In genomic region chr16:87486713-87487112, GRCh38 we compare ENCODE assay signal across 8 cellular contexts. TPM values are rescaled to one million over a fixed set of nuclear protein-coding genes. Genes with fewer than 3 reads are reported as not detected.
DNase-seq lines count a peak whose midpoint lies in the region; ATAC-seq, FAIRE-seq and TF ChIP-seq lines count a peak whose summit lies in the region.
"Not testable (repeated sequence)": the region's sequence is repeated elsewhere in the genome, so short reads cannot be mapped to it uniquely, and the experiment has no call there.

No MANE protein-coding gene starts in this region.

- dilution Hi-C loops in IMR-90 (cut with HindIII; ENCODE audit: low sequenced_read_pairs, unreplicated experiment) = not testable (repeated sequence)

- not testable (repeated sequence) for TF ChIP-seq CTCF in IMR-90 (conservative IDR thresholded peaks at IDR 0.05; ENCODE audit: low read depth, low read length); brain (conservative IDR thresholded peaks at IDR 0.05); fibroblast of villous mesenchyme (IDR thresholded peaks at IDR 0.05; ENCODE audit: insufficient read depth, low read depth, low read length); HepG2 (CRISPR knock-in tag; IDR thresholded peaks at IDR 0.05); neural progenitor cell (IDR thresholded peaks at IDR 0.05)

- peaks cover 14% of the 10 kb centered on the region for H3K9me1 ChIP-seq in IMR-90 (ENCODE audit: insufficient read depth, low read length)

- not testable (repeated sequence) for H4K8ac ChIP-seq in IMR-90 (ENCODE audit: low read depth in 2 of 2, low read length in 2 of 2)

- H3K36me3 ChIP-seq in IMR-90 (ENCODE audit: control insufficient read depth, insufficient read depth, low read length); HepG2 (replicated peaks in 1 of 2; ENCODE audit: control insufficient read depth in 1 of 2, insufficient read depth in 2 of 2, low read length in 2 of 2); neural progenitor cell: not testable (repeated sequence)

- H2BK20ac ChIP-seq in IMR-90 (ENCODE audit: low read depth, low read length) = not testable (repeated sequence)

- TF ChIP-seq RAD21 in IMR-90 (IDR thresholded peaks at IDR 0.05; ENCODE audit: low read length); HepG2 (CRISPR knock-in tag; IDR thresholded peaks at IDR 0.05): not testable (repeated sequence)

- not testable (repeated sequence) for H3K9me3 Mint-ChIP-seq in activated T-cell treated with anti-CD3 and anti-CD28 coated beads, Interleukin-2, amount 50 U/mL, for 72 hours; brain; neural progenitor cell; stimulated activated naive CD8-positive, alpha-beta T cell treated with anti-CD3 and anti-CD28 coated beads, Interleukin-15, amount 100 ng/mL, for 72 hours

- not testable (repeated sequence) for H2AFZ ChIP-seq in IMR-90 (replicated peaks; ENCODE audit: low read length, poor library complexity); HepG2 (ENCODE audit: low read length); neural progenitor cell (replicated peaks)

- H3K4me1 ChIP-seq in IMR-90 (ENCODE audit: control insufficient read depth, insufficient read depth, low read length) = peaks cover 25% of the 10 kb centered on the region
- peaks cover 79% of the 10 kb centered on the region for H3K4me1 ChIP-seq in HepG2 (ENCODE audit: insufficient read depth, low read length)
- H3K4me1 ChIP-seq in neural progenitor cell = peaks cover 27% of the 10 kb centered on the region

- H2BK15ac ChIP-seq in IMR-90 (ENCODE audit: low read depth, low read length) = not testable (repeated sequence)

- not testable (repeated sequence) for H3K9ac ChIP-seq in IMR-90 (ENCODE audit: low read depth, low read length); neural progenitor cell
- H3K9ac ChIP-seq in HepG2 (ENCODE audit: insufficient read depth, low read depth, low read length) = peak overlapping the region; percentile 18

- H3K27ac Mint-ChIP-seq in activated T-cell treated with anti-CD3 and anti-CD28 coated beads, Interleukin-2, amount 50 U/mL, for 72 hours = peak overlapping the region; percentile 25
- H3K27ac Mint-ChIP-seq in brain = peak overlapping the region in 3 of 5 experiments; percentile 72 to 81 (median 73)
- H3K27ac Mint-ChIP-seq in neural progenitor cell = not testable (repeated sequence)
- peak overlapping the region in 1 of 2 donors; percentile 77 for H3K27ac Mint-ChIP-seq in stimulated activated naive CD8-positive, alpha-beta T cell treated with anti-CD3 and anti-CD28 coated beads, Interleukin-15, amount 100 ng/mL, for 72 hours

- not testable (repeated sequence) for H3K4me3 ChIP-seq in IMR-90 (ENCODE audit: insufficient read depth, low read depth, low read length); fibroblast of villous mesenchyme (ENCODE audit: low read depth, low read length); neural progenitor cell
- peak overlapping the region in 1 of 3 experiments; percentile 50; a peak in 2 of 6 replicates for H3K4me3 ChIP-seq in HepG2 (replicated peaks in 1 of 3; ENCODE audit: insufficient read depth in 1 of 3, low read depth in 2 of 3, low read length in 3 of 3)

- DNase-seq in AG08395 (ENCODE audit: low spot score) = peak; percentile 15
- DNase-seq in IMR-90; activated T-cell treated with anti-CD3 and anti-CD28 coated beads, Interleukin-2, amount 50 U/mL, for 72 hours; HepG2 (ENCODE audit: low spot score); neural progenitor cell (ENCODE audit: low spot score); stimulated activated naive CD8-positive, alpha-beta T cell treated with anti-CD3 and anti-CD28 coated beads, Interleukin-15, amount 100 ng/mL, for 72 hours: not testable (repeated sequence)
- peak; percentile 39 for DNase-seq in fibroblast of villous mesenchyme (ENCODE audit: low read depth)

- not testable (repeated sequence) for H3K9me3 ChIP-seq in IMR-90 (ENCODE audit: control insufficient read depth, insufficient read depth, low read length); HepG2 (ENCODE audit: low read length); neural progenitor cell (ENCODE audit: low read depth)

- no CpG with 5 or more reads among the region's 4 CpGs for WGBS in IMR-90 (ENCODE audit: extremely low coverage in 2 of 2, insufficient read length in 1 of 2), 2 experiments
- 26% methylated on average over 4 of the region's 4 CpGs for WGBS in HepG2 (ENCODE audit: low lambda C conversion rate)

- H3K4me3 Mint-ChIP-seq in activated T-cell treated with anti-CD3 and anti-CD28 coated beads, Interleukin-2, amount 50 U/mL, for 72 hours = peak overlapping the region; percentile 48 to 85
- peak overlapping the region; percentile 55 to 93 (median 71) for H3K4me3 Mint-ChIP-seq in brain
- not testable (repeated sequence) for H3K4me3 Mint-ChIP-seq in neural progenitor cell
- peak overlapping the region; percentile 66 to 68 for H3K4me3 Mint-ChIP-seq in stimulated activated naive CD8-positive, alpha-beta T cell treated with anti-CD3 and anti-CD28 coated beads, Interleukin-15, amount 100 ng/mL, for 72 hours

- not testable (repeated sequence) for H2BK5ac ChIP-seq in IMR-90 (ENCODE audit: low read depth, low read length, poor library complexity, severe bottlenecking)

- H3K18ac ChIP-seq in IMR-90 (ENCODE audit: low read depth, low read length) = not testable (repeated sequence)

- H3K27me3 ChIP-seq in IMR-90 (ENCODE audit: control insufficient read depth, insufficient read depth, low read length); HepG2 (ENCODE audit: control insufficient read depth in 1 of 2, insufficient read depth in 2 of 2, low read length in 2 of 2): not testable (repeated sequence)
- peaks cover 11% of the 10 kb centered on the region for H3K27me3 ChIP-seq in neural progenitor cell

- H4K20me1 ChIP-seq in IMR-90 (ENCODE audit: insufficient read depth, low read length) (peaks cover 78% of the 10 kb centered on the region), HepG2 (ENCODE audit: insufficient read depth, low read length) (peaks cover 75% of the 10 kb centered on the region), neural progenitor cell (ENCODE audit: low read depth) (peaks cover 99% of the 10 kb centered on the region)

- H3K79me2 ChIP-seq in HepG2 (ENCODE audit: insufficient read depth, low read length) (peaks cover 98% of the 10 kb centered on the region), neural progenitor cell (ENCODE audit: low read depth) (peaks cover 98% of the 10 kb centered on the region)

- not testable (repeated sequence) for H3K27me3 Mint-ChIP-seq in activated T-cell treated with anti-CD3 and anti-CD28 coated beads, Interleukin-2, amount 50 U/mL, for 72 hours (ENCODE audit: low read depth); brain; neural progenitor cell (ENCODE audit: insufficient read depth, low read depth); stimulated activated naive CD8-positive, alpha-beta T cell treated with anti-CD3 and anti-CD28 coated beads, Interleukin-15, amount 100 ng/mL, for 72 hours

- not testable (repeated sequence) for H3K27ac ChIP-seq in IMR-90 (ENCODE audit: insufficient read depth, low read length); neural progenitor cell
- H3K27ac ChIP-seq in HepG2 (ENCODE audit: extremely low read length, insufficient read depth, low read length) = peak overlapping the region; percentile 60

- H3K79me1 ChIP-seq in IMR-90 (ENCODE audit: low read depth in 1 of 2, low read length in 2 of 2) = peaks cover 28 to 79% of the 10 kb centered on the region in 2 experiments

- H3K4me2 ChIP-seq in IMR-90 (ENCODE audit: low read depth, low read length) = peak overlapping the region; percentile 25; the same call in 1 of the 2 replicates
- peak overlapping the region; percentile 94 for H3K4me2 ChIP-seq in HepG2 (ENCODE audit: low read depth, low read length)
- peak overlapping the region; percentile 48 for H3K4me2 ChIP-seq in neural progenitor cell

- intact Hi-C loops in IMR-90 (cut with micrococcal nuclease) = not testable (repeated sequence)
- intact Hi-C loops in HepG2 (cut with micrococcal nuclease; ENCODE audit: unreplicated experiment) = loop anchor here (1.0 to 10.0 kb wide), 2 partner anchors 25 to 102 kb away; partner anchors contain the start of gene FBXO31

- BruUV-seq in IMR-90 (replicated peaks; lab: Mats Ljungman, UMichigan) = not testable (repeated sequence)
- TSS peak; percentile 4 for BruUV-seq in HepG2 (replicated peaks; lab: Mats Ljungman, UMichigan)

- not testable (repeated sequence) for H2AK9ac ChIP-seq in IMR-90 (replicated peaks; ENCODE audit: low read depth, low read length, poor library complexity)

- not testable (repeated sequence) for H3K56ac ChIP-seq in IMR-90 (ENCODE audit: extremely low read depth, insufficient read depth, low read length)

- H3K23ac ChIP-seq in IMR-90 (ENCODE audit: low read depth, low read length) = 0 out of 2 replicates have a peak overlapping the region, but pooled peaks have one; percentile 26

- H4K5ac ChIP-seq in IMR-90 (ENCODE audit: low read depth, low read length) = not testable (repeated sequence)

- not testable (repeated sequence) for H4K91ac ChIP-seq in IMR-90 (ENCODE audit: insufficient read depth, low read depth, low read length)

- peak; percentile 4 for FAIRE-seq in HepG2 (lab: Jason Lieb, UNC)

- POLR2A ChIA-PET in IMR-90 (lab: Charles Lee; ENCODE audit: unreplicated experiment) = not testable (repeated sequence)
- POLR2A ChIA-PET in HepG2 (lab: Yijun Ruan, JAX) = interaction anchor here (0.7 to 3.3 kb wide), 10 partner anchors 11 to 104 kb away, joined by 3 to 15 read pairs (median 8); partner anchors contain the start of gene FBXO31

- not testable (repeated sequence) for H2BK120ac ChIP-seq in IMR-90 (ENCODE audit: low read depth, low read length)

- ATAC-seq in IMR-90 (ENCODE audit: low read depth) = peak; percentile 51
- not testable (repeated sequence) for ATAC-seq in activated T-cell treated with anti-CD3 and anti-CD28 coated beads, Interleukin-2, amount 50 U/mL, for 72 hours (replicated peaks in 1 of 2); HepG2; stimulated activated naive CD8-positive, alpha-beta T cell treated with anti-CD3 and anti-CD28 coated beads, Interleukin-15, amount 100 ng/mL, for 72 hours

- TF ChIP-seq POLR2A in IMR-90 (IDR thresholded peaks at IDR 0.05; ENCODE audit: low read depth, low read length); HepG2 (IDR thresholded peaks at IDR 0.05; ENCODE audit: insufficient read depth in 1 of 2, low read depth in 2 of 2, low read length in 2 of 2): not testable (repeated sequence)

- H2AK5ac ChIP-seq in IMR-90 (ENCODE audit: low read depth, low read length) = not testable (repeated sequence)

- H3K4ac ChIP-seq in IMR-90 (ENCODE audit: low read depth, low read length) = not testable (repeated sequence)

- CTCF ChIA-PET in IMR-90 (lab: Yijun Ruan, JAX); HepG2 (lab: Yijun Ruan, JAX; ENCODE audit: low intra/inter-chr PET ratio, low total read pairs): not testable (repeated sequence)

- H3K36me3 Mint-ChIP-seq in activated T-cell treated with anti-CD3 and anti-CD28 coated beads, Interleukin-2, amount 50 U/mL, for 72 hours (ENCODE audit: insufficient read depth in 2 of 2); neural progenitor cell: not testable (repeated sequence)
- H3K36me3 Mint-ChIP-seq in brain = peaks cover 31% of the 10 kb centered on the region

- H3K4me1 Mint-ChIP-seq in activated T-cell treated with anti-CD3 and anti-CD28 coated beads, Interleukin-2, amount 50 U/mL, for 72 hours (ENCODE audit: low read depth) = peaks cover 94% of the 10 kb centered on the region
- H3K4me1 Mint-ChIP-seq in brain (peaks cover 94% of the 10 kb centered on the region), neural progenitor cell (peaks cover 46% of the 10 kb centered on the region)
- H3K4me1 Mint-ChIP-seq in stimulated activated naive CD8-positive, alpha-beta T cell treated with anti-CD3 and anti-CD28 coated beads, Interleukin-15, amount 100 ng/mL, for 72 hours = peaks cover 93% of the 10 kb centered on the region

- in situ Hi-C loops in IMR-90 (cut with MboI; ENCODE audit: low sequenced_read_pairs); HepG2 (cut with HindIII; ENCODE audit: extremely low pct_ligation_motif_present, low pct_unique_long_range_greater_than_20kb): not testable (repeated sequence)

- peaks cover 11% of the 10 kb centered on the region for H3F3A ChIP-seq in neural progenitor cell (ENCODE audit: low read depth)

- not testable (repeated sequence) for TF ChIP-seq EP300 in HepG2 (IDR thresholded peaks at IDR 0.05; ENCODE audit: low read depth in 2 of 2, low read length in 2 of 2); HepG2 (CRISPR knock-in tag; IDR thresholded peaks at IDR 0.05; ENCODE audit: borderline replicate concordance)

- H3K14ac ChIP-seq in IMR-90 (replicated peaks; ENCODE audit: low read depth, low read length) = not testable (repeated sequence)

RNA-seq across cellular contexts. Expression of gene ZCCHC14, which starts 6.1 kb away (rescaled TPM):
- total RNA-seq in IMR-90 (2012; rRNA removed) (2.5 and 2.8 TPM in 2 replicates), fibroblast of villous mesenchyme (8.2 and 13.2 TPM in 2 replicates), HepG2 (2016; rRNA removed; fragmentation: Illumina TruSeq; extraction: Trizol) (12.5 and 20.4 TPM in 2 replicates), neural progenitor cell (ENCODE audit: low replicate concordance) (10.3 and 11.7 TPM in 2 replicates)
- polyA plus RNA-seq in IMR-90 (2012; rRNA removed) (5.3 and 7.4 TPM in 2 replicates), brain (ENCODE audit: insufficient read depth, low read depth, low replicate concordance) (22.2 TPM), HepG2 (2011; rRNA removed) (12.4 and 13.9 TPM in 2 replicates)
- polyA plus RNA-seq in IMR-90 (2012; cell fraction: cytosol; rRNA removed) = 3.1 and 5.0 TPM in 2 replicates
- 18.4 and 27.2 TPM in 2 replicates for polyA plus RNA-seq in IMR-90 (2012; cell fraction: nucleus; rRNA removed; ENCODE audit: low replicate concordance)
- total RNA-seq in activated T-cell treated with anti-CD3 and anti-CD28 coated beads, Interleukin-2, amount 50 U/mL, for 72 hours = 10 to 100 TPM; 13.6 to 14.1 TPM
- 10.4 and 15.8 TPM in 2 replicates for total RNA-seq in HepG2 (2016; cell fraction: cytosol; rRNA removed; fragmentation: Illumina TruSeq; extraction: Trizol; ENCODE audit: low read depth)
- total RNA-seq in HepG2 (2016; cell fraction: insoluble cytoplasmic fraction; rRNA removed; fragmentation: Illumina TruSeq; extraction: Trizol) = 11.4 and 19.2 TPM in 2 replicates
- 9.4 and 10.4 TPM in 2 replicates for total RNA-seq in HepG2 (2016; cell fraction: membrane; rRNA removed; fragmentation: Illumina TruSeq; extraction: Trizol)
- total RNA-seq in HepG2 (2016; cell fraction: nucleus; rRNA removed; fragmentation: Illumina TruSeq; extraction: Trizol) = 21.7 and 25.2 TPM in 2 replicates
- 7.2 and 8.1 TPM in 2 replicates for polyA plus RNA-seq in HepG2 (2011; cell fraction: cytosol; rRNA removed)
- 44.4 and 55.9 TPM in 2 replicates for polyA plus RNA-seq in HepG2 (2011; cell fraction: nucleus; rRNA removed)
- 24.9 and 25.6 TPM in 2 replicates for polyA plus RNA-seq in HepG2 (2012)
- polyA plus RNA-seq in HepG2 (2016; cell fraction: cytosol; fragmentation: Illumina TruSeq; extraction: Trizol; ENCODE audit: low read depth) = 0.75 and 0.90 TPM in 2 replicates
- polyA plus RNA-seq in HepG2 (2016; cell fraction: insoluble cytoplasmic fraction; fragmentation: Illumina TruSeq; extraction: Trizol; ENCODE audit: low read depth) = 19.5 and 24.4 TPM in 2 replicates
- 3.1 and 3.9 TPM in 2 replicates for polyA plus RNA-seq in HepG2 (2016; cell fraction: membrane; fragmentation: Illumina TruSeq; extraction: Trizol; ENCODE audit: low read depth)
- 46.5 and 48.4 TPM in 2 replicates for polyA plus RNA-seq in HepG2 (2016; cell fraction: nucleus; fragmentation: Illumina TruSeq; extraction: Trizol; ENCODE audit: insufficient read depth, low read depth)
- 16.6 and 28.7 TPM in 2 replicates for polyA minus RNA-seq in HepG2 (2011; rRNA and poly(A)+ RNA removed; ENCODE audit: low replicate concordance)
- polyA minus RNA-seq in HepG2 (2011; cell fraction: cytosol; rRNA and poly(A)+ RNA removed) = 20.6 and 23.9 TPM in 2 replicates
- polyA minus RNA-seq in HepG2 (2011; cell fraction: nucleus; rRNA and poly(A)+ RNA removed) = 24.0 and 26.7 TPM in 2 replicates

Comparison
In these comparisons a context has a peak if more than half of its experiments do, and no peak if none do; other contexts are left out.
1. H3K4me2 ChIP-seq: peak in every context shown above with its lines; median percentile 94 in HepG2; 48 in neural progenitor cell; 25 in IMR-90.